8 cellular contexts compared by ENCODE assay signal in genomic region chr13:102401305-102401704, GRCh38. TPM values are rescaled to one million over a fixed set of nuclear protein-coding genes. Genes with fewer than 3 reads are reported as not detected.
DNase-seq lines count a peak whose midpoint lies in the region; ATAC-seq and TF ChIP-seq lines count a peak whose summit lies in the region.

No MANE protein-coding gene starts in this region.

- TF ChIP-seq POLR2A in ovary (IDR thresholded peaks at IDR 0.05): no peak

- no peaks in the 10 kb centered on the region for H3K9me3 Mint-ChIP-seq in WTC11

- H3K9ac ChIP-seq in fibroblast of lung (ENCODE audit: insufficient read depth, low read length): no peak overlapping the region

- no peaks in the 10 kb centered on the region for H3K36me3 Mint-ChIP-seq in WTC11

- 3 to 6% (median 4%) methylated on average over 7 of the region's 7 CpGs for WGBS in ovary, 3 donors

- POLR2A ChIA-PET in WTC11 (lab: Charles Lee): interaction anchor here (1.4 kb wide), 1 partner anchor 195 kb away, joined by 7 read pairs; the partner anchor contains the start of gene TPP2

- no peak overlapping the region for H3K27ac ChIP-seq in fibroblast of lung (ENCODE audit: insufficient read depth, low read length)
- no peak overlapping the region for H3K27ac ChIP-seq in ovary

- no peak for ATAC-seq in WTC11
- ATAC-seq in HG02623 (IDR thresholded peaks at IDR 0.05; ENCODE audit: unreplicated experiment): no peak
- no peak for ATAC-seq in mucosa of descending colon

- H3K4me2 ChIP-seq in fibroblast of lung (ENCODE audit: extremely low read depth, insufficient read depth, low read length): peak overlapping the region; percentile 100

- H3K27me3 ChIP-seq in fibroblast of lung (ENCODE audit: control insufficient read depth, insufficient read depth, low read length) (no peaks in the 10 kb centered on the region), ovary (no peaks in the 10 kb centered on the region)

- no peaks in the 10 kb centered on the region for H4K20me1 ChIP-seq in fibroblast of lung (ENCODE audit: control insufficient read depth, extremely low read depth, insufficient read depth, low read length)

- H2AFZ ChIP-seq in fibroblast of lung (ENCODE audit: low read length): peak overlapping the region; percentile 38

- H3K4me1 ChIP-seq in fibroblast of lung (ENCODE audit: control insufficient read depth, extremely low read depth, insufficient read depth, low read length) (peaks cover 7% of the 10 kb centered on the region), ovary (ENCODE audit: insufficient read depth) (peaks cover 2% of the 10 kb centered on the region), mucosa of descending colon (ENCODE audit: low read depth) (peaks cover 11% of the 10 kb centered on the region)

- H3K4me3 ChIP-seq in GM08714 (ENCODE audit: low read length): peak overlapping the region; percentile 47; the same call in 1 of the 2 replicates
- H3K4me3 ChIP-seq in fibroblast of lung (replicated peaks in 1 of 4; ENCODE audit: control extremely low read depth in 1 of 4, insufficient read depth in 1 of 4, low read depth in 3 of 4, low read length in 4 of 4): peak overlapping the region; percentile 68 to 82 (median 70)
- H3K4me3 ChIP-seq in ovary: peak overlapping the region; percentile 38
- H3K4me3 ChIP-seq in mucosa of descending colon: no peak overlapping the region

- TF ChIP-seq CTCF in WTC11 (IDR thresholded peaks at IDR 0.05) (no peak), fibroblast of lung (conservative IDR thresholded peaks at IDR 0.05 in 1 of 2, IDR thresholded peaks at IDR 0.05 in 1 of 2; ENCODE audit: low read depth in 1 of 2, low read length in 2 of 2) (no peak), ovary (IDR thresholded peaks at IDR 0.05) (no peak), mucosa of descending colon (IDR thresholded peaks at IDR 0.05) (no peak)

- H3K4me3 Mint-ChIP-seq in WTC11: peak overlapping the region; percentile 83

- H3K27ac Mint-ChIP-seq in WTC11: no peak overlapping the region

- peaks cover 61% of the 10 kb centered on the region for H3K27me3 Mint-ChIP-seq in WTC11 (ENCODE audit: low read depth)

- intact Hi-C loops in ovary (cut with DNase I) (no loop called here), mucosa of descending colon (cut with DNase I, micrococcal nuclease) (no loop called here)

- CTCF ChIA-PET in WTC11 (lab: Charles Lee): interaction anchor here (0.9 to 3.1 kb wide), 5 partner anchors 56 to 310 kb away, joined by 3 to 21 read pairs (median 4); no protein-coding TSS in a partner anchor

- H3K9me3 ChIP-seq in fibroblast of lung (ENCODE audit: control insufficient read depth, insufficient read depth, low read depth, low read length): no peaks in the 10 kb centered on the region
- no peaks in the 10 kb centered on the region for H3K9me3 ChIP-seq in ovary
- no peaks in the 10 kb centered on the region for H3K9me3 ChIP-seq in mucosa of descending colon

- TF ChIP-seq EP300 in ovary (IDR thresholded peaks at IDR 0.05): no peak

- H3K79me2 ChIP-seq in fibroblast of lung (ENCODE audit: control insufficient read depth, insufficient read depth, low read length): no peaks in the 10 kb centered on the region

- H3K4me1 Mint-ChIP-seq in WTC11: peaks cover 18% of the 10 kb centered on the region

- H3K36me3 ChIP-seq in fibroblast of lung (ENCODE audit: control insufficient read depth, insufficient read depth, low read length) (no peaks in the 10 kb centered on the region), ovary (no peaks in the 10 kb centered on the region), mucosa of descending colon (ENCODE audit: low read depth) (no peaks in the 10 kb centered on the region)

- DNase-seq in WTC11 (ENCODE audit: low spot score) (no peak), fibroblast of lung (ENCODE audit: low read depth in 2 of 2) (peak in 1 of 2 donors; percentile 48), ovary (no peak), NOMO-1 treated with DMSO at 0.1 percent for 48 hours (lab: John Stamatoyannopoulos, UW; ENCODE audit: unreplicated experiment) (no peak), NCI-H2029 treated with DMSO at 0.1 percent for 48 hours (lab: John Stamatoyannopoulos, UW) (no peak), mucosa of descending colon (no peak)

TF ChIP-seq in WTC11, 78 proteins besides CTCF, POLR2A, EP300 and RAD21 (continues in another document):
- TF ChIP-seq EMX1 (CRISPR knock-in tag; IDR thresholded peaks at IDR 0.05) (no peak), ZNF138 (CRISPR knock-in tag; conservative IDR thresholded peaks at IDR 0.05) (no peak), TCF7 (CRISPR knock-in tag; IDR thresholded peaks at IDR 0.05; ENCODE audit: low read depth) (no peak), ZBTB21 (CRISPR knock-in tag; IDR thresholded peaks at IDR 0.05; ENCODE audit: borderline replicate concordance) (no peak), SOX15 (CRISPR knock-in tag; IDR thresholded peaks at IDR 0.05) (no peak), JUN (CRISPR knock-in tag; IDR thresholded peaks at IDR 0.05) (no peak), ZBTB43 (CRISPR knock-in tag; IDR thresholded peaks at IDR 0.05) (no peak), HMGA2 (CRISPR knock-in tag; IDR thresholded peaks at IDR 0.05) (no peak), ETV6 (CRISPR knock-in tag; IDR thresholded peaks at IDR 0.05) (no peak), IRF2 (CRISPR knock-in tag; IDR thresholded peaks at IDR 0.05; ENCODE audit: borderline replicate concordance, low read depth) (no peak)
- TF ChIP-seq, protein P1, sequence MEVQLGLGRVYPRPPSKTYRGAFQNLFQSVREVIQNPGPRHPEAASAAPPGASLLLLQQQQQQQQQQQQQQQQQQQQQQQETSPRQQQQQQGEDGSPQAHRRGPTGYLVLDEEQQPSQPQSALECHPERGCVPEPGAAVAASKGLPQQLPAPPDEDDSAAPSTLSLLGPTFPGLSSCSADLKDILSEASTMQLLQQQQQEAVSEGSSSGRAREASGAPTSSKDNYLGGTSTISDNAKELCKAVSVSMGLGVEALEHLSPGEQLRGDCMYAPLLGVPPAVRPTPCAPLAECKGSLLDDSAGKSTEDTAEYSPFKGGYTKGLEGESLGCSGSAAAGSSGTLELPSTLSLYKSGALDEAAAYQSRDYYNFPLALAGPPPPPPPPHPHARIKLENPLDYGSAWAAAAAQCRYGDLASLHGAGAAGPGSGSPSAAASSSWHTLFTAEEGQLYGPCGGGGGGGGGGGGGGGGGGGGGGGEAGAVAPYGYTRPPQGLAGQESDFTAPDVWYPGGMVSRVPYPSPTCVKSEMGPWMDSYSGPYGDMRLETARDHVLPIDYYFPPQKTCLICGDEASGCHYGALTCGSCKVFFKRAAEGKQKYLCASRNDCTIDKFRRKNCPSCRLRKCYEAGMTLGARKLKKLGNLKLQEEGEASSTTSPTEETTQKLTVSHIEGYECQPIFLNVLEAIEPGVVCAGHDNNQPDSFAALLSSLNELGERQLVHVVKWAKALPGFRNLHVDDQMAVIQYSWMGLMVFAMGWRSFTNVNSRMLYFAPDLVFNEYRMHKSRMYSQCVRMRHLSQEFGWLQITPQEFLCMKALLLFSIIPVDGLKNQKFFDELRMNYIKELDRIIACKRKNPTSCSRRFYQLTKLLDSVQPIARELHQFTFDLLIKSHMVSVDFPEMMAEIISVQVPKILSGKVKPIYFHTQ (CRISPR knock-in tag; IDR thresholded peaks at IDR 0.05): no peak
- TF ChIP-seq, protein P2, sequence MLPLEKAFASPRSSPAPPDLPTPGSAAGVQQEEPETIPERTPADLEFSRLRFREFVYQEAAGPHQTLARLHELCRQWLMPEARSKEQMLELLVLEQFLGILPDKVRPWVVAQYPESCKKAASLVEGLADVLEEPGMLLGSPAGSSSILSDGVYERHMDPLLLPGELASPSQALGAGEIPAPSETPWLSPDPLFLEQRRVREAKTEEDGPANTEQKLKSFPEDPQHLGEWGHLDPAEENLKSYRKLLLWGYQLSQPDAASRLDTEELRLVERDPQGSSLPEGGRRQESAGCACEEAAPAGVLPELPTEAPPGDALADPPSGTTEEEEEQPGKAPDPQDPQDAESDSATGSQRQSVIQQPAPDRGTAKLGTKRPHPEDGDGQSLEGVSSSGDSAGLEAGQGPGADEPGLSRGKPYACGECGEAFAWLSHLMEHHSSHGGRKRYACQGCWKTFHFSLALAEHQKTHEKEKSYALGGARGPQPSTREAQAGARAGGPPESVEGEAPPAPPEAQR (CRISPR knock-in tag; IDR thresholded peaks at IDR 0.05): no peak
- TF ChIP-seq, protein P3, sequence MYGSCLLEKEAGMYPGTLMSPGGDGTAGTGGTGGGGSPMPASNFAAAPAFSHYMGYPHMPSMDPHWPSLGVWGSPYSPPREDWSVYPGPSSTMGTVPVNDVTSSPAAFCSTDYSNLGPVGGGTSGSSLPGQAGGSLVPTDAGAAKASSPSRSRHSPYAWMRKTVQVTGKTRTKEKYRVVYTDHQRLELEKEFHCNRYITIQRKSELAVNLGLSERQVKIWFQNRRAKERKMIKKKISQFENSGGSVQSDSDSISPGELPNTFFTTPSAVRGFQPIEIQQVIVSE (CRISPR knock-in tag; IDR thresholded peaks at IDR 0.05; ENCODE audit: borderline replicate concordance): no peak

RNA-seq across cellular contexts. Expression of gene FGF14, which starts 0.5 kb away (rescaled TPM):
- total RNA-seq in WTC11 (2021): 0.18 to 0.80 TPM (median 0.28 TPM) in 3 replicates
- 7.8 and 8.0 TPM in 2 replicates for total RNA-seq in fibroblast of lung
- polyA plus RNA-seq in fibroblast of lung: 0.37 and 0.94 TPM in 2 replicates
- polyA plus RNA-seq in fibroblast of lung (2012): 0.67 and 1.2 TPM in 2 replicates
- polyA minus RNA-seq in fibroblast of lung (ENCODE audit: low replicate concordance): 0.24 TPM in 1 of 2 replicates, not detected in the other
- total RNA-seq in ovary: 1 to 10 TPM in 2 of 7 donors, under 1 TPM in 3, not detected in 2; 0.43 to 4.8 (median 0.60) TPM
- polyA plus RNA-seq in ovary: under 1 TPM; 0.06 to 0.80 TPM
- total RNA-seq in mucosa of descending colon: 1 to 10 TPM in 1 of 3 donors, under 1 TPM in 2; 0.43 to 2.5 (median 0.70) TPM
